17 cellular contexts compared by ENCODE assay signal in genomic region chr11:1372660-1373059, GRCh38. TPM values are rescaled to one million over a fixed set of nuclear protein-coding genes. Genes with fewer than 3 reads are reported as not detected.
DNase-seq lines count a peak whose midpoint lies in the region; ATAC-seq and TF ChIP-seq lines count a peak whose summit lies in the region.
"Had no signal": no experiment of that assay in that cellular context is flagged by ENCODE, and none has a peak within 500 bp of the region (broad histone marks: within the 10 kb centered on the region; RNA-seq: fewer than 3 reads in every experiment).

No MANE protein-coding gene starts in this region.

- intact Hi-C loops in naive thymus-derived CD4-positive, alpha-beta T cell (cut with micrococcal nuclease), result no loop called here
- intact Hi-C loops in sciatic nerve (cut with DNase I), result no loop called here

- H3K27ac ChIP-seq in naive thymus-derived CD4-positive, alpha-beta T cell (ENCODE audit: low read depth, low read length), result no peak overlapping the region
- H3K27ac ChIP-seq: 22Rv1, BLaER1 had no signal

- POLR2A ChIA-PET in naive thymus-derived CD4-positive, alpha-beta T cell (lab: Charles Lee), result interaction anchor here (0.5 to 0.6 kb wide), 2 partner anchors 47 to 62 kb away, joined by 4 read pairs; no protein-coding TSS in a partner anchor

- H3K27ac Mint-ChIP-seq in chondrocyte (ENCODE audit: unreplicated experiment), result no peak overlapping the region
- H3K27ac Mint-ChIP-seq in naive thymus-derived CD4-positive, alpha-beta T cell, result no peak overlapping the region
- H3K27ac Mint-ChIP-seq: CD14-positive monocyte; CD4-positive, alpha-beta memory T cell; GM23338; HFFc6; IgD-negative memory B cell had no signal

- TF ChIP-seq CTCF in chondrocyte (IDR thresholded peaks at IDR 0.05), result no peak

- H3K27me3 ChIP-seq in naive thymus-derived CD4-positive, alpha-beta T cell (ENCODE audit: control insufficient read depth in 2 of 2, insufficient read depth in 2 of 2, low read length in 2 of 2), result no peaks in the 10 kb centered on the region
- H3K27me3 ChIP-seq: BLaER1 had no signal

- no peak overlapping the region for H3K4me3 Mint-ChIP-seq in chondrocyte (ENCODE audit: unreplicated experiment)
- H3K4me3 Mint-ChIP-seq in naive thymus-derived CD4-positive, alpha-beta T cell, result no peak overlapping the region
- H3K4me3 Mint-ChIP-seq: CD14-positive monocyte; CD4-positive, alpha-beta memory T cell; GM23338; HFFc6; IgD-negative memory B cell had no signal

- H3K9me3 ChIP-seq in naive thymus-derived CD4-positive, alpha-beta T cell (ENCODE audit: control insufficient read depth in 2 of 3, low read length in 3 of 3), result peaks cover 0 to under 1% (median 0%) of the 10 kb centered on the region in 3 experiments

- H3K36me3 Mint-ChIP-seq in chondrocyte (ENCODE audit: low read depth), result no peaks in the 10 kb centered on the region
- H3K36me3 Mint-ChIP-seq in naive thymus-derived CD4-positive, alpha-beta T cell, result no peaks in the 10 kb centered on the region
- H3K36me3 Mint-ChIP-seq: CD14-positive monocyte; CD4-positive, alpha-beta memory T cell; IgD-negative memory B cell had no signal

- H3K27me3 Mint-ChIP-seq in chondrocyte (ENCODE audit: low read depth), result peaks cover 9% of the 10 kb centered on the region
- H3K27me3 Mint-ChIP-seq in naive thymus-derived CD4-positive, alpha-beta T cell, result peaks cover 0 to 8% (median 0%) of the 10 kb centered on the region in 5 donors
- H3K27me3 Mint-ChIP-seq: CD4-positive, alpha-beta memory T cell had no signal

- no peaks in the 10 kb centered on the region for H3K36me3 ChIP-seq in naive thymus-derived CD4-positive, alpha-beta T cell (ENCODE audit: control insufficient read depth in 2 of 3, insufficient read depth in 3 of 3, low read length in 3 of 3)
- H3K36me3 ChIP-seq: BLaER1 had no signal

- no peaks in the 10 kb centered on the region for H3K9me3 Mint-ChIP-seq in chondrocyte (ENCODE audit: low read depth)
- H3K9me3 Mint-ChIP-seq in naive thymus-derived CD4-positive, alpha-beta T cell, result peaks cover 0 to 2% (median 0%) of the 10 kb centered on the region in 11 donors
- H3K9me3 Mint-ChIP-seq: HFFc6, IgD-negative memory B cell had no signal

- no peak for ATAC-seq in GM19455 (IDR thresholded peaks at IDR 0.05; ENCODE audit: unreplicated experiment)
- no peak for ATAC-seq in naive thymus-derived CD4-positive, alpha-beta T cell
- no peak for ATAC-seq in sciatic nerve
- ATAC-seq: HCT116 had no signal

- DNase-seq in DMS53 (lab: John Stamatoyannopoulos, UW), result peak; percentile 30
- DNase-seq in DMS53 treated with DMSO at 0.1 percent for 48 hours (lab: John Stamatoyannopoulos, UW; ENCODE audit: unreplicated experiment), result no peak
- peak; percentile 36 for DNase-seq in A172 (ENCODE audit: low spot score)
- peak; percentile 33 for DNase-seq in M059J (ENCODE audit: low read depth)
- peak; percentile 38 for DNase-seq in chondrocyte (ENCODE audit: low spot score)
- DNase-seq in naive thymus-derived CD4-positive, alpha-beta T cell, result no peak
- DNase-seq in sciatic nerve (ENCODE audit: low spot score), result no peak
- DNase-seq: CD4-positive, alpha-beta memory T cell; HFFc6; KG1 had no signal

- H3K4me1 ChIP-seq in naive thymus-derived CD4-positive, alpha-beta T cell (ENCODE audit: control insufficient read depth in 2 of 2, insufficient read depth in 2 of 2, low read length in 2 of 2), result no peaks in the 10 kb centered on the region
- H3K4me1 ChIP-seq: BLaER1 had no signal

- H3K4me3 ChIP-seq in naive thymus-derived CD4-positive, alpha-beta T cell (ENCODE audit: low read length), result no peak overlapping the region
- H3K4me3 ChIP-seq: BLaER1, GM23338 had no signal

- peaks cover 16% of the 10 kb centered on the region for H3K4me1 Mint-ChIP-seq in chondrocyte (ENCODE audit: low read depth)
- no peaks in the 10 kb centered on the region for H3K4me1 Mint-ChIP-seq in naive thymus-derived CD4-positive, alpha-beta T cell
- H3K4me1 Mint-ChIP-seq: CD14-positive monocyte; CD4-positive, alpha-beta memory T cell; GM23338 had no signal

- CTCF ChIA-PET in naive thymus-derived CD4-positive, alpha-beta T cell (lab: Charles Lee), result no interaction called here

RNA-seq across cellular contexts. Expression of gene BRSK2, which starts 17.1 kb away (rescaled TPM):
- 8.6 and 13.0 TPM in 2 replicates for total RNA-seq in A172 (2014; rRNA removed; shearing (Covaris generic))
- total RNA-seq in M059J (2014; rRNA removed; shearing (Covaris generic)), result 0.44 TPM in 1 of 2 replicates, not detected in the other
- total RNA-seq in chondrocyte (1.8 to 6.9 TPM (median 6.0 TPM) in 3 replicates), sciatic nerve (7.4 TPM)
- total RNA-seq in naive thymus-derived CD4-positive, alpha-beta T cell, result under 1 TPM in 3 of 5 experiments, not detected in 2; 0.27 to 0.51 (median 0.30) TPM
- polyA plus RNA-seq in naive thymus-derived CD4-positive, alpha-beta T cell, result not detected
- polyA plus RNA-seq: CD14-positive monocyte, IgD-negative memory B cell had no signal

Comparison
In these comparisons a context has a peak if more than half of its experiments do, and no peak if none do; other contexts are left out.
1. DNase-seq: peak in DMS53 (single experiment), A172 (single experiment), M059J (single experiment) and chondrocyte (single experiment); none in DMS53 treated with DMSO at 0.1 percent for 48 hours (single experiment), naive thymus-derived CD4-positive, alpha-beta T cell (0 of 9) and sciatic nerve (single experiment).